Comparison of ENCODE assay signal across 4 cellular contexts in genomic region chr2:111729812-111730458, GRCh38.
DNase-seq lines count a peak whose midpoint lies in the region; ATAC-seq, FAIRE-seq and TF ChIP-seq lines count a peak whose summit lies in the region.
"Not testable (repeated sequence)": the region's sequence is repeated elsewhere in the genome, so short reads cannot be mapped to it uniquely, and the experiment has no call there.

No MANE protein-coding gene starts in this region.

- TF ChIP-seq RAD21 in HepG2 (CRISPR knock-in tag; IDR thresholded peaks at IDR 0.05) = not testable (repeated sequence)

- not testable (repeated sequence) for H3K27ac ChIP-seq in keratinocyte (ENCODE audit: control insufficient read depth, insufficient read depth, low read length); HepG2 (ENCODE audit: extremely low read length, insufficient read depth, low read length); right lobe of liver

- DNase-seq in keratinocyte (ENCODE audit: low read depth, low spot score); left lobe of liver (ENCODE audit: low spot score); HepG2 (ENCODE audit: low spot score); right lobe of liver: not testable (repeated sequence)

- H3K27me3 ChIP-seq in keratinocyte (ENCODE audit: control insufficient read depth, extremely low read depth, insufficient read depth, low read length); HepG2 (ENCODE audit: control insufficient read depth in 1 of 2, insufficient read depth in 2 of 2, low read length in 2 of 2); right lobe of liver: not testable (repeated sequence)

- H3K4me2 ChIP-seq in keratinocyte (ENCODE audit: control insufficient read depth, extremely low read depth, insufficient read depth, low read depth, low read length); HepG2 (ENCODE audit: low read depth, low read length): not testable (repeated sequence)

- not testable (repeated sequence) for H4K20me1 ChIP-seq in keratinocyte (ENCODE audit: control insufficient read depth, extremely low read depth, insufficient read depth, low read length); HepG2 (ENCODE audit: insufficient read depth, low read length)

- ATAC-seq in left lobe of liver (peak; percentile 93), HepG2 (0 out of 3 replicates have a peak, but pooled peaks have one; percentile 16), right lobe of liver (peak; percentile 91 to 98 (median 92))

- H3K79me2 ChIP-seq in keratinocyte (ENCODE audit: control insufficient read depth, insufficient read depth, low read length); HepG2 (ENCODE audit: insufficient read depth, low read length): not testable (repeated sequence)

- not testable (repeated sequence) for H3K36me3 ChIP-seq in keratinocyte (ENCODE audit: control insufficient read depth in 2 of 2, extremely low read depth in 1 of 2, insufficient read depth in 2 of 2, low read length in 2 of 2); HepG2 (replicated peaks in 1 of 2; ENCODE audit: control insufficient read depth in 1 of 2, insufficient read depth in 2 of 2, low read length in 2 of 2); right lobe of liver

- H3K9ac ChIP-seq in keratinocyte (ENCODE audit: control insufficient read depth, extremely low read depth, insufficient read depth, low read length); HepG2 (ENCODE audit: insufficient read depth, low read depth, low read length): not testable (repeated sequence)

- in situ Hi-C loops in HepG2 (cut with HindIII; ENCODE audit: extremely low pct_ligation_motif_present, low pct_unique_long_range_greater_than_20kb) = not testable (repeated sequence)

- POLR2A ChIA-PET in HepG2 (lab: Yijun Ruan, JAX) = not testable (repeated sequence)

- not testable (repeated sequence) for H3K9me1 ChIP-seq in keratinocyte (ENCODE audit: control insufficient read depth, extremely low read depth, insufficient read depth, low read length)

- 0% methylated on average over 4 of the region's 9 CpGs for WGBS in HepG2 (ENCODE audit: low lambda C conversion rate)
- WGBS in right lobe of liver (ENCODE audit: insufficient coverage, low coverage, low lambda C conversion rate, missing lambda C conversion rate) = no CpG with 5 or more reads among the region's 9 CpGs

- not testable (repeated sequence) for H3K9me3 ChIP-seq in keratinocyte (ENCODE audit: control insufficient read depth, low read depth, low read length); HepG2 (ENCODE audit: low read length); right lobe of liver

- dilution Hi-C loops in keratinocyte (cut with MboI; ENCODE audit: extremely low pct_ligation_motif_present, low sequenced_read_pairs) = not testable (repeated sequence)

- intact Hi-C loops in HepG2 (cut with micrococcal nuclease; ENCODE audit: unreplicated experiment); right lobe of liver (cut with DNase I): not testable (repeated sequence)

- H2AFZ ChIP-seq in keratinocyte (ENCODE audit: control insufficient read depth, low read length); HepG2 (ENCODE audit: low read length): not testable (repeated sequence)

- TF ChIP-seq CTCF in keratinocyte (optimal IDR thresholded peaks at IDR 0.05 in 1 of 3, IDR thresholded peaks at IDR 0.05 in 1 of 3, conservative IDR thresholded peaks at IDR 0.05 in 1 of 3; ENCODE audit: extremely low read depth in 1 of 3, insufficient read depth in 2 of 3, low read length in 3 of 3); HepG2 (CRISPR knock-in tag; IDR thresholded peaks at IDR 0.05); right lobe of liver (IDR thresholded peaks at IDR 0.05): not testable (repeated sequence)

- not testable (repeated sequence) for TF ChIP-seq EP300 in HepG2 (IDR thresholded peaks at IDR 0.05; ENCODE audit: low read depth in 2 of 2, low read length in 2 of 2); HepG2 (CRISPR knock-in tag; IDR thresholded peaks at IDR 0.05; ENCODE audit: borderline replicate concordance)

- CTCF ChIA-PET in HepG2 (lab: Yijun Ruan, JAX; ENCODE audit: low intra/inter-chr PET ratio, low total read pairs) = not testable (repeated sequence)

- TF ChIP-seq POLR2A in HepG2 (IDR thresholded peaks at IDR 0.05; ENCODE audit: insufficient read depth in 1 of 2, low read depth in 2 of 2, low read length in 2 of 2); right lobe of liver (IDR thresholded peaks at IDR 0.05): not testable (repeated sequence)

- not testable (repeated sequence) for H3K4me1 ChIP-seq in keratinocyte (ENCODE audit: control insufficient read depth, extremely low read depth, insufficient read depth, low read length); HepG2 (ENCODE audit: insufficient read depth, low read length); right lobe of liver

- BruUV-seq in HepG2 (replicated peaks; lab: Mats Ljungman, UMichigan) = not testable (repeated sequence)

- FAIRE-seq in keratinocyte (lab: Jason Lieb, UNC) (peak; percentile 17), HepG2 (lab: Jason Lieb, UNC) (peak; percentile 53)

- H3K4me3 ChIP-seq in keratinocyte (ENCODE audit: control insufficient read depth in 2 of 3, extremely low read depth in 1 of 3, insufficient read depth in 2 of 3, low read depth in 1 of 3, low read length in 3 of 3); HepG2 (replicated peaks in 1 of 3; ENCODE audit: insufficient read depth in 1 of 3, low read depth in 2 of 3, low read length in 3 of 3); right lobe of liver: not testable (repeated sequence)

Comparison
In these comparisons a context has a peak if more than half of its experiments do, and no peak if none do; other contexts are left out.
1. ATAC-seq: peak in every context shown above with its lines; median percentile 93 in left lobe of liver; 92 in right lobe of liver; 16 in HepG2.